8 cellular contexts compared by ENCODE assay signal in the genomic region with DNA sequence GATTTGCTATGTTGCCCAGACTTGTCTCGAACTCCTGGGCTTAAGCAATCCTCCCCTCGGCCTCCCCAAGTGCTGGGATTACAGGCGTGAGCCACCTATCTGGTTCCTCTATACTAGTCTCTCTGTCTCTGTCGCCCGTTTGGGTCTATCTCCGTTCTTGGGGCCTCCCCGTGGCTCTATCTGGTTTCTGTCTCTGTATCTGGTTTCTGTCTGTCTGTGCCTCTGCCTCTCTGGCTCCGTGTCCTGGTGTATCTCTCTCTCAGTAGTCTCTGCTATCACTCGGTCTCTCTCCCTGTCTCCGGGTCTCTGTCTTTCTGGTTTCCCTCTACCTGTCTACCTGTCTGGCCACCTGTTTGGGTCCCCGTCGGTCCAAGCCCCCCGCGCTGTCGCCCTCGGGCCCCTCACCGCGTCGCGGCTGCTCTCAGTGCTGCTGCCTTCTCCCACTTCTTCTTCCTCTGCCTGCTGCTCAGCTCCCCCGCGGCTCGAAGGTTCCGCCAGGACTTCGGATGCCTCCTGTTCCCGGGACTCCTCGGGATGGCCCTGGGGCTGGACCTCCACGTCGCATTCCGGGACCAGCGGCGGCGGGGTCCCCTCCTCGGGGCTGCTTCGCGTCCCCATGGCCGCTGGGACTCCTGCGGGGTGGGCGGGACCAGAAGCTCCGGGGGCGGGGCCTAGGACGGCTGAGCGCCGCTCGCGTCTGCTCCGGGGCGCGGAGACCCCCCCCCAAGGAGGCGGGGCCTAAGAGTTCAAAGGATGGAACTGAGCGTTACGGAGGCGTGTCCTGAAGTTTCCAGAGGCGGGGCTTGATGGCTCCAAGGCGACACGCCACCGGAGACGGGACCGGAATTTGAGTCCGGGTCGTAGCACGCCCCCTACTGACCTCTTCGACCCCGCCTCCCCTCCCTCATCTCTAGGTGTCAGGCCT. TPM values are rescaled to one million over a fixed set of nuclear protein-coding genes. Genes with fewer than 3 reads are reported as not detected.
A peak's percentile ranks its signal among the peaks of the same experiment; 100 is the strongest.
DNase-seq lines count a peak whose midpoint lies in the region; ATAC-seq and TF ChIP-seq lines count a peak whose summit lies in the region.

No MANE protein-coding gene starts in this region.

- ATAC-seq in GM23338 (peak; percentile 63), foreskin keratinocyte (peak; percentile 80)

- H3K36me3 ChIP-seq in GM23338 (ENCODE audit: insufficient read depth) (no peaks in the 10 kb centered on the region), neuron (ENCODE audit: insufficient read depth, low read length) (peaks cover 2% of the 10 kb centered on the region)

- H3F3A ChIP-seq in GM23338 (replicated peaks; ENCODE audit: low read depth): 0 out of 2 replicates have a peak, but pooled peaks cover 5% of the 10 kb centered on the region

- H3K4me1 Mint-ChIP-seq in GM23338: peaks cover 22% of the 10 kb centered on the region

- peak in 1 of 2 experiments; percentile 64; a peak in 3 of 4 replicates for TF ChIP-seq CTCF in GM23338 (conservative IDR thresholded peaks at IDR 0.05; ENCODE audit: low read depth in 2 of 2)
- TF ChIP-seq CTCF in foreskin keratinocyte (conservative IDR thresholded peaks at IDR 0.05): peak; percentile 33

- peak overlapping the region; percentile 100 for H2AFZ ChIP-seq in GM23338
- peak overlapping the region; percentile 96 for H2AFZ ChIP-seq in neuron (ENCODE audit: low read depth, low read length)

- peaks cover 4% of the 10 kb centered on the region; the same call in 1 of the 3 replicates for H3K9me3 Mint-ChIP-seq in GM23338

- TF ChIP-seq POLR2A in Raji (IDR thresholded peaks at IDR 0.05; ENCODE audit: insufficient read depth, low read depth, low read length): peak; percentile 67

- H3K9me2 ChIP-seq in GM23338 (ENCODE audit: insufficient read depth): no peaks in the 10 kb centered on the region

- H3K27me3 ChIP-seq in GM23338 (ENCODE audit: insufficient read depth) (peaks cover 23% of the 10 kb centered on the region), foreskin keratinocyte (no peaks in the 10 kb centered on the region), neuron (ENCODE audit: insufficient read depth, low read length) (no peaks in the 10 kb centered on the region)

- H3K9me3 ChIP-seq in neuron (ENCODE audit: low read length): no peaks in the 10 kb centered on the region

- peaks cover 2% of the 10 kb centered on the region; the same call in 1 of the 3 replicates for H3K36me3 Mint-ChIP-seq in GM23338 (ENCODE audit: low read depth)

- no peak overlapping the region; the same call in 1 of the 2 replicates for H3K27ac Mint-ChIP-seq in GM23338

- H3K4me1 ChIP-seq in GM23338 (ENCODE audit: insufficient read depth) (peaks cover 12% of the 10 kb centered on the region; the same call in 1 of the 2 replicates), foreskin keratinocyte (peaks cover 3% of the 10 kb centered on the region), neuron (ENCODE audit: insufficient read depth, low read length) (peaks cover 12% of the 10 kb centered on the region)

- no peaks in the 10 kb centered on the region for H4K20me1 ChIP-seq in GM23338 (replicated peaks; ENCODE audit: insufficient read depth)

- H3K27ac ChIP-seq in GM23338 (ENCODE audit: low read depth) (no peak overlapping the region), foreskin keratinocyte (peak overlapping the region; percentile 81)

- DNase-seq in EL (peak; percentile 94), GM23338 (ENCODE audit: low spot score) (peak; percentile 99), LHCN-M2 (ENCODE audit: low read depth) (peak; percentile 85), foreskin keratinocyte (peak; percentile 57 to 76), stromal cell of bone marrow (ENCODE audit: low read depth) (peak; percentile 84)
- peak; percentile 99 for DNase-seq in activated effector memory CD4-positive, alpha-beta T cell treated with anti-CD3 and anti-CD28 coated beads, Interleukin-2, amount 50 U/mL, for 16 hours

- peak overlapping the region; percentile 95 for H3K4me3 Mint-ChIP-seq in GM23338

- H3K4me3 ChIP-seq in GM23338: peak overlapping the region; percentile 97
- peak overlapping the region; percentile 71 for H3K4me3 ChIP-seq in neuron (ENCODE audit: low read length)

- peak overlapping the region; percentile 99 for H3K4me2 ChIP-seq in GM23338

- no peaks in the 10 kb centered on the region for H3K79me2 ChIP-seq in GM23338 (replicated peaks; ENCODE audit: insufficient read depth)

- peaks cover 33% of the 10 kb centered on the region for H3K27me3 Mint-ChIP-seq in GM23338 (ENCODE audit: insufficient read depth, low read depth, poor library complexity)

TF ChIP-seq in GM23338, 12 proteins besides CTCF, POLR2A, EP300 and RAD21:
- 0 out of 2 replicates have a peak, but pooled peaks have one; percentile 37 for TF ChIP-seq CREB1 (CRISPR knock-in tag; IDR thresholded peaks at IDR 0.05; ENCODE audit: low read depth)
- peak; percentile 54; the same call in 1 of the 2 replicates for TF ChIP-seq POLR2AphosphoS5 (IDR thresholded peaks at IDR 0.05; ENCODE audit: low read depth)
- TF ChIP-seq ZNF331 (CRISPR knock-in tag; IDR thresholded peaks at IDR 0.05; ENCODE audit: low read depth): no peak
- TF ChIP-seq JUNB (IDR thresholded peaks at IDR 0.05; ENCODE audit: unreplicated experiment): no peak
TF ChIP-seq in GM23338: peak in this region for 2.

RNA-seq across cellular contexts. Expression of gene PHLDB3, which starts 0.8 kb away (rescaled TPM):
- 10.2 and 15.4 TPM in 2 replicates for total RNA-seq in GM23338 (2014; rRNA removed; shearing (Covaris generic))
- 6.3 and 8.4 TPM in 2 replicates for polyA plus RNA-seq in GM23338 (2016; fragmentation: Nextera tagmentation; extraction: Ambion mirVana)
- 7.9 and 10.0 TPM in 2 replicates for total RNA-seq in LHCN-M2 (2014; rRNA removed)
- polyA plus RNA-seq in LHCN-M2 (2012): 5.0 TPM
- 14.8 and 15.4 TPM in 2 replicates for total RNA-seq in foreskin keratinocyte
- 9.8 and 11.2 TPM in 2 replicates for polyA plus RNA-seq in foreskin keratinocyte

RNA-seq across cellular contexts. Expression of gene ETHE1, which starts 23.2 kb away (rescaled TPM):
- 23.2 and 25.5 TPM in 2 replicates for total RNA-seq in GM23338 (2014; rRNA removed; shearing (Covaris generic))
- polyA plus RNA-seq in GM23338 (2016; fragmentation: Nextera tagmentation; extraction: Ambion mirVana): 8.9 and 11.1 TPM in 2 replicates
- 40.0 and 40.8 TPM in 2 replicates for total RNA-seq in LHCN-M2 (2014; rRNA removed)
- polyA plus RNA-seq in LHCN-M2 (2012): 51.1 TPM
- total RNA-seq in foreskin keratinocyte: 151 and 168 TPM in 2 replicates
- 239 and 287 TPM in 2 replicates for polyA plus RNA-seq in foreskin keratinocyte

RNA-seq across cellular contexts. Expression of gene ZNF575, which starts 29.2 kb away (rescaled TPM):
- 0.10 TPM in 1 of 2 replicates, not detected in the other for total RNA-seq in GM23338 (2014; rRNA removed; shearing (Covaris generic))
- polyA plus RNA-seq in GM23338 (2016; fragmentation: Nextera tagmentation; extraction: Ambion mirVana) (0.42 and 0.65 TPM in 2 replicates), foreskin keratinocyte (0.67 and 0.91 TPM in 2 replicates)
- total RNA-seq in LHCN-M2 (2014; rRNA removed) (1.5 TPM in 1 of 2 replicates, not detected in the other), foreskin keratinocyte (0.37 and 0.42 TPM in 2 replicates)
- polyA plus RNA-seq in LHCN-M2 (2012): 3.0 TPM

RNA-seq across cellular contexts. Expression of gene LYPD3, which starts 38.4 kb away (rescaled TPM):
- total RNA-seq in GM23338 (2014; rRNA removed; shearing (Covaris generic)): 3.0 and 3.3 TPM in 2 replicates
- polyA plus RNA-seq in GM23338 (2016; fragmentation: Nextera tagmentation; extraction: Ambion mirVana): 4.1 and 4.6 TPM in 2 replicates
- 0.17 TPM in 1 of 2 replicates, not detected in the other for total RNA-seq in LHCN-M2 (2014; rRNA removed)
- 0.67 TPM for polyA plus RNA-seq in LHCN-M2 (2012)
- 16.3 and 18.0 TPM in 2 replicates for total RNA-seq in foreskin keratinocyte
- 31.8 and 43.1 TPM in 2 replicates for polyA plus RNA-seq in foreskin keratinocyte
